In genomic region chr1:19081218-19081893, GRCh38 we compare ENCODE assay signal across 1 cellular context.
TF ChIP-seq lines count a peak whose summit lies in the region.

No MANE protein-coding gene starts in this region.

TF ChIP-seq in K562, 482 proteins besides CTCF, POLR2A, EP300 and RAD21 (continued from another document and continues in another):
- TF ChIP-seq MGA (IDR thresholded peaks at IDR 0.05) (0 out of 2 replicates have a peak, but pooled peaks have one; percentile 26), CBFB (CRISPR knock-in tag; IDR thresholded peaks at IDR 0.05) (no peak), SMARCA4 (IDR thresholded peaks at IDR 0.05) (peak; percentile 85), MTF1 (CRISPR knock-in tag; IDR thresholded peaks at IDR 0.05; ENCODE audit: borderline replicate concordance) (no peak), PHB2 (IDR thresholded peaks at IDR 0.05; ENCODE audit: low read depth) (no peak), MAFG (tag; conservative IDR thresholded peaks at IDR 0.05) (peak; percentile 71), BCL6 (CRISPR knock-in tag; IDR thresholded peaks at IDR 0.05) (0 out of 2 replicates have a peak, but pooled peaks have one; percentile 21), BHLHE40 (IDR thresholded peaks at IDR 0.05; ENCODE audit: low read length) (peak; percentile 33; the same call in 1 of the 2 replicates), GABPA (tag; conservative IDR thresholded peaks at IDR 0.05; ENCODE audit: low read depth) (peak; percentile 60), HDGF (IDR thresholded peaks at IDR 0.05) (peak; percentile 93), ELK3 (CRISPR knock-in tag; IDR thresholded peaks at IDR 0.05) (no peak), CBFA2T2 (conservative IDR thresholded peaks at IDR 0.05) (no peak), HMG20A (CRISPR knock-in tag; conservative IDR thresholded peaks at IDR 0.05) (no peak), HNRNPK (IDR thresholded peaks at IDR 0.05; ENCODE audit: low read depth, low read length, poor library complexity, severe bottlenecking) (no peak), RREB1 (CRISPR knock-in tag; IDR thresholded peaks at IDR 0.05) (0 out of 2 replicates have a peak, but pooled peaks have one; percentile 31), NBN (IDR thresholded peaks at IDR 0.05; ENCODE audit: low read depth) (peak; percentile 40; the same call in 1 of the 2 replicates), NCOR1 (IDR thresholded peaks at IDR 0.05) (no peak), HBP1 (CRISPR knock-in tag; IDR thresholded peaks at IDR 0.05) (peak; percentile 80), SPI1 (IDR thresholded peaks at IDR 0.05; ENCODE audit: borderline replicate concordance, low read depth, low read length) (peak; percentile 89), ZNF175 (CRISPR knock-in tag; IDR thresholded peaks at IDR 0.05; ENCODE audit: low read depth) (peak; percentile 79; the same call in 1 of the 2 replicates), ELF1 (tag; IDR thresholded peaks at IDR 0.05) (peak; percentile 54), ZNF316 (IDR thresholded peaks at IDR 0.05) (peak; percentile 87), ZKSCAN3 (CRISPR knock-in tag; IDR thresholded peaks at IDR 0.05) (no peak), MYBL2 (IDR thresholded peaks at IDR 0.05; ENCODE audit: low read depth) (no peak), MYBL2 (CRISPR knock-in tag; IDR thresholded peaks at IDR 0.05; ENCODE audit: borderline replicate concordance) (no peak), FOS (IDR thresholded peaks at IDR 0.05; ENCODE audit: extremely low read depth, insufficient read length) (peak; percentile 40), LEF1 (IDR thresholded peaks at IDR 0.05) (peak; percentile 53; the same call in 1 of the 2 replicates), MAZ (CRISPR knock-in tag; conservative IDR thresholded peaks at IDR 0.05 in 1 of 2, IDR thresholded peaks at IDR 0.05 in 1 of 2) (0 out of 4 replicates have a peak, but pooled peaks of 1 of the 2 experiments have one; percentile 18), IRF9 (tag; IDR thresholded peaks at IDR 0.05) (no peak), ZNF184 (CRISPR knock-in tag; IDR thresholded peaks at IDR 0.05) (no peak), SMARCC2 (IDR thresholded peaks at IDR 0.05; ENCODE audit: low read depth) (0 out of 2 replicates have a peak, but pooled peaks have one; percentile 25), ATF7 (IDR thresholded peaks at IDR 0.05) (peak; percentile 78), NFE2 (IDR thresholded peaks at IDR 0.05; ENCODE audit: low read depth) (peak; percentile 87), PURB (CRISPR knock-in tag; IDR thresholded peaks at IDR 0.05; ENCODE audit: low read depth) (no peak), AFF1 (IDR thresholded peaks at IDR 0.05; ENCODE audit: low read depth in 1 of 2, partially characterized antibody in 2 of 2) (peak in 1 of 2 experiments; percentile 90)
